ENCODE assay signal across 15 cellular contexts in the genomic region with DNA sequence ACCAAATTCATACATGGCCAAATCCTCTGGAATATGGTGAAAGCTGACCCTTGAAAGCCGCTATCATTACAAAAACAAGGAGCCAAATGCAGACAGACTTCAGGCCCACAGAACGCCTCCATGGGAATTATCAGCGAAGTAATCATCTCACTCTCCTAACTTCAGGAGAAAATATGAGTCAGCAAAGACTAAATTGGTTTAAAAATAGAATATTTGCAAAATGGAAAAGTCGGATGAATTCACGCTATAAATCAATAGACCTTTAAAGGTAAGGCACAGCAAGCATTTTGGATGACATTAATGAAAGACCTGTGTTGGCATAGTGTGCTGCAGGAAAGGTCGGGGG. TPM values are rescaled to one million over a fixed set of nuclear protein-coding genes. Genes with fewer than 3 reads are reported as not detected.
DNase-seq lines count a peak whose midpoint lies in the region; ATAC-seq, FAIRE-seq and TF ChIP-seq lines count a peak whose summit lies in the region.
"Had no signal": no experiment of that assay in that cellular context is flagged by ENCODE, and none has a peak within 500 bp of the region (broad histone marks: within the 10 kb centered on the region; RNA-seq: fewer than 3 reads in every experiment).

No MANE protein-coding gene starts in this region.

- H3K4me3 ChIP-seq in heart left ventricle (no peak overlapping the region), esophagus squamous epithelium (no peak overlapping the region), vagina (peak overlapping the region in 1 of 2 donors; percentile 23), kidney (ENCODE audit: low read length in 2 of 2) (no peak overlapping the region)
- H3K4me3 ChIP-seq: GM12878 had no signal

- H3K27ac ChIP-seq in heart left ventricle = peak overlapping the region in 9 of 12 donors; percentile 30 to 78 (median 56)
- peak overlapping the region in 3 of 4 donors; percentile 62 to 83 (median 82) for H3K27ac ChIP-seq in esophagus squamous epithelium
- H3K27ac ChIP-seq in vagina = peak overlapping the region; percentile 34
- no peak overlapping the region for H3K27ac ChIP-seq in kidney (ENCODE audit: low read depth in 2 of 2, low read length in 2 of 2)

- H3K36me3 ChIP-seq in heart left ventricle = no peaks in the 10 kb centered on the region
- no peaks in the 10 kb centered on the region for H3K36me3 ChIP-seq in esophagus squamous epithelium
- H3K36me3 ChIP-seq in vagina = no peaks in the 10 kb centered on the region
- H3K36me3 ChIP-seq in kidney (ENCODE audit: control insufficient read depth in 1 of 2, insufficient read depth in 2 of 2, low read length in 2 of 2) = no peaks in the 10 kb centered on the region

- H3K27me3 ChIP-seq in heart left ventricle (no peaks in the 10 kb centered on the region), esophagus squamous epithelium (peaks cover 0 to 7% (median 0%) of the 10 kb centered on the region in 4 donors), vagina (no peaks in the 10 kb centered on the region)

- no peak overlapping the region for H3K27ac Mint-ChIP-seq in neural crest cell (ENCODE audit: unreplicated experiment)

- H3K4me1 Mint-ChIP-seq in neural crest cell = peaks cover 48% of the 10 kb centered on the region

- no peak overlapping the region for H3K9ac ChIP-seq in kidney (ENCODE audit: low read length in 2 of 2)

- peak overlapping the region; percentile 64 for H3K4me3 Mint-ChIP-seq in neural crest cell
- H3K4me3 Mint-ChIP-seq: central memory CD8-positive, alpha-beta T cell had no signal

- no peak for TF ChIP-seq CTCF in heart left ventricle (IDR thresholded peaks at IDR 0.05)
- no peak for TF ChIP-seq CTCF in esophagus squamous epithelium (IDR thresholded peaks at IDR 0.05)
- TF ChIP-seq CTCF in neural crest cell (conservative IDR thresholded peaks at IDR 0.05) = no peak
- TF ChIP-seq CTCF in vagina (IDR thresholded peaks at IDR 0.05) = no peak
- no peak for TF ChIP-seq CTCF in kidney (IDR thresholded peaks at IDR 0.05; ENCODE audit: borderline replicate concordance, extremely low read depth, insufficient read depth)

- FAIRE-seq in kidney (lab: Jason Lieb, UNC) = no peak
- FAIRE-seq: GM12878 had no signal

- H3K27me3 Mint-ChIP-seq in neural crest cell (ENCODE audit: low read depth) = no peaks in the 10 kb centered on the region

- TF ChIP-seq POLR2A in heart left ventricle (IDR thresholded peaks at IDR 0.05) (no peak), esophagus squamous epithelium (IDR thresholded peaks at IDR 0.05) (no peak), vagina (IDR thresholded peaks at IDR 0.05) (no peak)

- peaks cover 15% of the 10 kb centered on the region for H3K36me3 Mint-ChIP-seq in neural crest cell (ENCODE audit: low read depth)

- intact Hi-C loops in heart left ventricle (cut with DNase I) (no loop called here), Right ventricle myocardium inferior (cut with DNase I) (no loop called here), esophagus squamous epithelium (cut with DNase I) (no loop called here), vagina (cut with DNase I) (no loop called here), kidney (cut with DNase I) (no loop called here)

- WGBS in heart left ventricle, 4 donors = 75 to 78% (median 78%) methylated on average over 6 of the region's 6 CpGs
- WGBS in esophagus squamous epithelium, 2 donors = 58 to 63% methylated on average over 6 of the region's 6 CpGs

- H3K9me3 Mint-ChIP-seq in neural crest cell = no peaks in the 10 kb centered on the region
- H3K9me3 Mint-ChIP-seq: central memory CD8-positive, alpha-beta T cell had no signal

- ATAC-seq in heart left ventricle = peak in 1 of 4 donors; percentile 45
- no peak for ATAC-seq in Right ventricle myocardium inferior
- ATAC-seq: activated CD4-positive, CD25-positive, alpha-beta regulatory T cell treated with anti-CD3 and anti-CD28 coated beads, Interleukin-2, amount 50 U/mL, for 24 hours; GM12878 had no signal

- H3K4me1 ChIP-seq in heart left ventricle = peaks cover 0 to 34% (median 16%) of the 10 kb centered on the region in 12 donors
- peaks cover 10 to 23% (median 12%) of the 10 kb centered on the region in 3 donors for H3K4me1 ChIP-seq in esophagus squamous epithelium
- H3K4me1 ChIP-seq in vagina = peaks cover 20% of the 10 kb centered on the region
- peaks cover 0 to under 1% of the 10 kb centered on the region in 2 donors for H3K4me1 ChIP-seq in kidney (ENCODE audit: control insufficient read depth in 1 of 2, insufficient read depth in 1 of 2, low read depth in 1 of 2, low read length in 2 of 2)

- H3K9me3 ChIP-seq in heart left ventricle (no peaks in the 10 kb centered on the region), esophagus squamous epithelium (no peaks in the 10 kb centered on the region), vagina (no peaks in the 10 kb centered on the region), kidney (ENCODE audit: control insufficient read depth in 1 of 2, low read length in 2 of 2) (no peaks in the 10 kb centered on the region)

- DNase-seq in heart left ventricle = no peak
- DNase-seq in Right ventricle myocardium inferior (ENCODE audit: missing footprints) = no peak
- no peak for DNase-seq in esophagus squamous epithelium (lab: John Stamatoyannopoulos, UW)
- DNase-seq in neural crest cell (ENCODE audit: low read depth, low spot score) = no peak
- no peak for DNase-seq in vagina (ENCODE audit: extremely low spot score in 2 of 2)
- no peak for DNase-seq in kidney
- no peak for DNase-seq in NCI-H345 (lab: John Stamatoyannopoulos, UW)
- no peak for DNase-seq in AG08396 (ENCODE audit: low spot score)
- DNase-seq: 8988T, NCI-H1048, NCI-H526, retina had no signal

RNA-seq across cellular contexts. Expression of gene SACS, which starts 5.3 kb away (rescaled TPM):
- total RNA-seq in heart left ventricle = 10 to 100 TPM in 8 of 9 donors, 1 to 10 TPM in 1; 8.8 to 29.3 (median 25.6) TPM
- polyA plus RNA-seq in heart left ventricle = 10 to 100 TPM in 1 of 2 donors, 1 to 10 TPM in 1; 2.8 to 12.9 TPM
- total RNA-seq in Right ventricle myocardium inferior = 7.5 TPM
- 10 to 100 TPM in 2 of 4 donors, 1 to 10 TPM in 2; 3.0 to 14.5 (median 10.6) TPM for total RNA-seq in esophagus squamous epithelium
- 75.4 and 80.5 TPM in 2 replicates for total RNA-seq in neural crest cell
- 24.8 TPM for total RNA-seq in vagina
- total RNA-seq in kidney = 12.5 TPM
- 0.58 TPM for polyA plus RNA-seq in kidney (ENCODE audit: insufficient read depth, low read depth, low replicate concordance)

Comparison
In these comparisons a context has a peak if more than half of its experiments do, and no peak if none do; other contexts are left out.
1. H3K27ac ChIP-seq: peak in heart left ventricle (9 of 12), esophagus squamous epithelium (3 of 4) and vagina (single experiment); none in kidney (0 of 2).